Comparison of ENCODE assay signal across 8 cellular contexts in genomic region chr1:67685067-67685557, GRCh38. TPM values are rescaled to one million over a fixed set of nuclear protein-coding genes. Genes with fewer than 3 reads are reported as not detected.
DNase-seq lines count a peak whose midpoint lies in the region; ATAC-seq, FAIRE-seq and TF ChIP-seq lines count a peak whose summit lies in the region.

TSS of gene GADD45A (plus strand) at chr1:67685201. CDS start at chr1:67685495, 294 bp downstream.

- TF ChIP-seq POLR2A in GM12892 (IDR thresholded peaks at IDR 0.05; ENCODE audit: low read depth, low read length) (peak; percentile 100), adrenal gland (IDR thresholded peaks at IDR 0.05) (peak; percentile 96 to 100)

- FAIRE-seq in GM12892 (lab: Jason Lieb, UNC): no peak

- peak within 1 kb of the TSS; percentile 90 to 97 (median 93) for H3K27ac ChIP-seq in adrenal gland
- peak within 1 kb of the TSS; percentile 94 to 100 (median 98) for H3K27ac ChIP-seq in heart right ventricle
- H3K27ac ChIP-seq in urinary bladder (ENCODE audit: low read depth): peak within 1 kb of the TSS; percentile 98

- DNase-seq in GM12892 (ENCODE audit: insufficient read length) (peak; percentile 84), NCI-H146 (lab: John Stamatoyannopoulos, UW) (peak; percentile 100), T-helper 1 cell (peak; percentile 89 to 98 (median 93)), adrenal gland (peak; percentile 98 to 100 (median 99)), heart right ventricle (peak; percentile 98 to 99), posterior vena cava (ENCODE audit: low spot score) (peak; percentile 99)

- TF ChIP-seq CTCF in adrenal gland (IDR thresholded peaks at IDR 0.05) (no peak), heart right ventricle (IDR thresholded peaks at IDR 0.05) (peak in 1 of 9 donors; percentile 7)

- H3K27me3 ChIP-seq in adrenal gland: no peaks in the 10 kb centered on the region
- no peaks in the 10 kb centered on the region for H3K27me3 ChIP-seq in heart right ventricle

- peak; percentile 84 for ATAC-seq in HG02852 (IDR thresholded peaks at IDR 0.05; ENCODE audit: unreplicated experiment)
- peak; percentile 93 to 96 (median 94) for ATAC-seq in heart right ventricle

- peaks cover 12 to 27% of the 10 kb centered on the region in 2 donors for H3K4me1 ChIP-seq in adrenal gland (replicated peaks in 1 of 2)
- peaks cover 2 to 52% (median 35%) of the 10 kb centered on the region in 9 donors for H3K4me1 ChIP-seq in heart right ventricle
- no peaks in the 10 kb centered on the region for H3K4me1 ChIP-seq in urinary bladder (ENCODE audit: insufficient read depth)

- intact Hi-C loops in adrenal gland (cut with DNase I): loop anchor here (5.0 to 10.0 kb wide), 2 partner anchors 120 to 147 kb away; partner anchors contain the start of gene GNG12 (in 1 of the 2)
- intact Hi-C loops in heart right ventricle (cut with DNase I): loop anchor here (1.0 to 10.0 kb wide), 13 partner anchors 37 to 153 kb away; partner anchors contain the start of gene GNG12 (in 1 of the 10)
- intact Hi-C loops in posterior vena cava (cut with DNase I): loop anchor here (5.0 to 10.0 kb wide), 4 partner anchors 70 to 150 kb away; partner anchors contain the start of gene GNG12 (in 1 of the 2)

- no peaks in the 10 kb centered on the region for H3K9me3 ChIP-seq in adrenal gland (replicated peaks in 1 of 3)
- no peaks in the 10 kb centered on the region for H3K9me3 ChIP-seq in heart right ventricle

- H3K4me3 ChIP-seq in adrenal gland (peak within 1 kb of the TSS; percentile 19 to 64 (median 46)), heart right ventricle (peak within 1 kb of the TSS; percentile 59 to 97 (median 90)), urinary bladder (ENCODE audit: low read depth, low read length) (peak within 1 kb of the TSS; percentile 72)

- H3K36me3 ChIP-seq in adrenal gland (replicated peaks in 1 of 2): peaks cover 0 to 6% of the 10 kb centered on the region in 2 donors
- H3K36me3 ChIP-seq in heart right ventricle: peaks cover 0 to 33% (median 18%) of the 10 kb centered on the region in 9 donors
- H3K36me3 ChIP-seq in urinary bladder (ENCODE audit: insufficient read depth): peaks cover 2% of the 10 kb centered on the region

- WGBS in adrenal gland, 4 donors: 0% methylated on average over 2 to 39 of the region's 39 CpGs
- 0% methylated on average over 39 of the region's 39 CpGs for WGBS in heart right ventricle, 2 donors
- WGBS in urinary bladder: under 1% methylated on average over 39 of the region's 39 CpGs

RNA-seq across cellular contexts. Expression of gene GADD45A, which starts in this region (rescaled TPM):
- polyA plus RNA-seq in GM12892 (2012; ENCODE audit: missing spikeins): 44.4 TPM
- 10 to 100 TPM in 5 of 8 donors, 1 to 10 TPM in 3; 5.3 to 26.9 (median 11.5) TPM for total RNA-seq in adrenal gland
- 10 to 100 TPM in 2 of 3 donors, 1 to 10 TPM in 1; 9.2 to 20.9 (median 19.6) TPM for polyA plus RNA-seq in adrenal gland
- total RNA-seq in heart right ventricle: 100 to 1,000 TPM in 4 of 10 donors, 10 to 100 TPM in 6; 26.2 to 148 (median 72.7) TPM
- 10 to 100 TPM; 40.6 to 41.4 TPM for polyA plus RNA-seq in heart right ventricle
- total RNA-seq in posterior vena cava: 10 to 100 TPM; 32.4 to 40.4 TPM
- 7.2 TPM for total RNA-seq in urinary bladder
- polyA plus RNA-seq in urinary bladder: 38.5 TPM

Comparison
In these comparisons a context has a peak if more than half of its experiments do, and no peak if none do; other contexts are left out.
1. Peak in every context shown above with its lines: DNase-seq, ATAC-seq, H3K4me3 ChIP-seq and H3K27ac ChIP-seq.